ENCODE assay signal across 8 cellular contexts in the genomic region with DNA sequence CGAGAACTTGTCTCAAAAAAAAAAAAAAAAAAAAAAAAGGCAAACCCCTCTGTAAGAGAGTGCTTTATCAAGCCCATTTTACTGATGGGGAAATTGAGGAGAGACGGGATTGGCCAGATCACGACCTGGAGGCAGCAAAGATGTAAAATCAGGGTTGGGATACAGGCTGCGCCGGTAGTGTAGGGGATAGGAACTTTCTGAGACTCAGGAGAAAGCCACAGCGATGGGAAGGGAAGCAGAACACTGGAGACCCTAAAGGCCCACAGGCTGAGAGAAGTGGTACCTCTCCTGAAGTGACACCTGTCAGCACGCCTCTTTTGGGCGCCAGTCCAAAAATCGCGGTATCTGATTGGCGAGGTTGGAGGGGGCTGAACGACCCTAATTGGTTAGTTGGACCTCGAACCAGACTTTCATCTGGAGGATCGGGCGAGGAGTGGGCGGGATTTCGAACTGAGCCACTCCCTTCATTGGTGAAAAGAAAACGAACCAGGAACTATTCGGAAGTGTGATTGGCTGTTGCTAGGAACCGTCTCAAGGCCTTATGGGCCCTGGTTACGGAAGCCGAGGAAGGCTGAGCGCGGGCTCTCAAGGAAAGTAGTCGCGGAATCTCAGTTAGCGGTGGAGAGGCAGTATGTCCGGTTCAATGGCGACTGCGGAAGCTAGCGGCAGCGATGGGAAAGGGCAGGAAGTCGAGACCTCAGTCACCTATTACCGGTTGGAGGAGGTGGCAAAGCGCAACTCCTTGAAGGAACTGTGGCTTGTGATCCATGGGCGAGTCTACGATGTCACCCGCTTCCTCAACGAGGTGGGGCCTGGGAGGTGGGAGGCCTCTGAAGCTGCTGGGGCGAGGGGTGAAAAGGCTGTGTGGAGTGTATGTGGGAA. TPM values are rescaled to one million over a fixed set of nuclear protein-coding genes. Genes with fewer than 3 reads are reported as not detected.
DNase-seq lines count a peak whose midpoint lies in the region; ATAC-seq, FAIRE-seq and TF ChIP-seq lines count a peak whose summit lies in the region.

CYB5B (plus strand) TSS at position 567 of the 882 bp plus-strand sequence; CDS start at position 632, 65 bp downstream.

- TF ChIP-seq POLR2A in body of pancreas (IDR thresholded peaks at IDR 0.05) (peak in 2 of 3 donors; percentile 86 to 90), sigmoid colon (IDR thresholded peaks at IDR 0.05) (peak; percentile 58 to 78)

- H3K4me3 ChIP-seq in body of pancreas = peak within 1 kb of the TSS; percentile 24 to 39
- H3K4me3 ChIP-seq in sigmoid colon = peak within 1 kb of the TSS; percentile 50 to 77 (median 70)

- no peak for TF ChIP-seq EP300 in sigmoid colon (IDR thresholded peaks at IDR 0.05)

- TF ChIP-seq CTCF in 22Rv1 (IDR thresholded peaks at IDR 0.05) (no peak), body of pancreas (IDR thresholded peaks at IDR 0.05) (peak in 3 of 7 experiments; percentile 3 to 31 (median 20)), sigmoid colon (IDR thresholded peaks at IDR 0.05) (no peak)

- H3K36me3 ChIP-seq in body of pancreas (replicated peaks in 1 of 2; ENCODE audit: insufficient read depth in 1 of 2, low read depth in 2 of 2) = peaks cover 0 to 3% of the 10 kb centered on the region in 2 donors
- H3K36me3 ChIP-seq in sigmoid colon = peaks cover 0 to 22% (median 5%) of the 10 kb centered on the region in 4 donors

- ATAC-seq in GM18520 (IDR thresholded peaks at IDR 0.05; ENCODE audit: unreplicated experiment) (peak; percentile 95), HG03064 (IDR thresholded peaks at IDR 0.05; ENCODE audit: low read depth, unreplicated experiment) (peak; percentile 92), body of pancreas (peak; percentile 100)

- FAIRE-seq in TTC549 (lab: Jason Lieb, UNC) = peak; percentile 94

- peak; percentile 99 for DNase-seq in NCI-H2107 treated with DMSO at 0.1 percent for 48 hours (lab: John Stamatoyannopoulos, UW; ENCODE audit: unreplicated experiment)
- peak; percentile 94 to 98 (median 96) for DNase-seq in body of pancreas
- DNase-seq in iPS DF 4.7 (ENCODE audit: extremely low read depth, low spot score) = peak; percentile 99
- peak; percentile 97 for DNase-seq in sigmoid colon

- H3K9me3 ChIP-seq in body of pancreas (no peaks in the 10 kb centered on the region), sigmoid colon (no peaks in the 10 kb centered on the region)

- intact Hi-C loops in body of pancreas (cut with DNase I) (no loop called here), sigmoid colon (cut with DNase I) (loop anchor here (5.0 kb wide), 1 partner anchor 37 kb away; the partner anchor contains the start of gene TERF2)

- H3K27me3 ChIP-seq in body of pancreas (no peaks in the 10 kb centered on the region), sigmoid colon (no peaks in the 10 kb centered on the region)

- 2 to 4% methylated on average over 31 to 40 of the region's 40 CpGs for WGBS in body of pancreas, 2 donors
- 4% methylated on average over 40 of the region's 40 CpGs for WGBS in sigmoid colon, 2 donors

- peaks cover 17% of the 10 kb centered on the region for H3K4me1 ChIP-seq in body of pancreas
- peaks cover 0 to 12% (median 8%) of the 10 kb centered on the region in 4 donors for H3K4me1 ChIP-seq in sigmoid colon

- peak within 1 kb of the TSS; percentile 88 for H3K27ac ChIP-seq in 22Rv1
- peak within 1 kb of the TSS; percentile 72 to 82 (median 74) for H3K27ac ChIP-seq in body of pancreas
- H3K27ac ChIP-seq in sigmoid colon = peak within 1 kb of the TSS; percentile 78 to 85 (median 81)

RNA-seq across cellular contexts. Expression of gene CYB5B, which starts in this region (rescaled TPM):
- total RNA-seq in body of pancreas = 10 to 100 TPM in 1 of 2 donors, 1 to 10 TPM in 1; 8.2 to 20.0 TPM
- total RNA-seq in sigmoid colon = 10 to 100 TPM; 24.4 to 43.8 (median 34.7) TPM
- polyA plus RNA-seq in sigmoid colon = 100 to 1,000 TPM; 129 to 196 (median 138) TPM

Comparison
In these comparisons a context has a peak if more than half of its experiments do, and no peak if none do; other contexts are left out.
1. Peak in every context shown above with its lines: DNase-seq, ATAC-seq, H3K4me3 ChIP-seq and H3K27ac ChIP-seq.